In genomic region chr11:120523196-120523595, GRCh38 we compare ENCODE assay signal across 20 cellular contexts. TPM values are rescaled to one million over a fixed set of nuclear protein-coding genes. Genes with fewer than 3 reads are reported as not detected.
DNase-seq lines count a peak whose midpoint lies in the region; ATAC-seq, FAIRE-seq and TF ChIP-seq lines count a peak whose summit lies in the region.
"Had no signal": no experiment of that assay in that cellular context is flagged by ENCODE, and none has a peak within 500 bp of the region (broad histone marks: within the 10 kb centered on the region; RNA-seq: fewer than 3 reads in every experiment).

No MANE protein-coding gene starts in this region.

- CTCF ChIA-PET in HepG2 (lab: Yijun Ruan, JAX; ENCODE audit: low intra/inter-chr PET ratio, low total read pairs) = no interaction called here

- BruUV-seq in HepG2 (replicated peaks; lab: Mats Ljungman, UMichigan) = no TSS peak

- H3K36me3 Mint-ChIP-seq in GM23338 (ENCODE audit: low read depth) = no peaks in the 10 kb centered on the region
- H3K36me3 Mint-ChIP-seq in activated naive CD8-positive, alpha-beta T cell treated with anti-CD3 and anti-CD28 coated beads, Interleukin-2, amount 50 U/mL, for 24 hours (ENCODE audit: low read depth) = no peaks in the 10 kb centered on the region
- H3K36me3 Mint-ChIP-seq in stimulated activated naive B cell treated with anti-CD40 and anti-IgM and Interleukin-4, amounts not matched to agents 10 μg/mL and 1 μg/mL and 100 μg/mL, for 72 hours = no peaks in the 10 kb centered on the region
- H3K36me3 Mint-ChIP-seq: activated naive CD4-positive, alpha-beta T cell treated with anti-CD3 and anti-CD28 coated beads, Interleukin-2, amount 50 U/mL, for 72 hours; mesothelial cell of epicardium had no signal

- POLR2A ChIA-PET in HepG2 (lab: Yijun Ruan, JAX) = interaction anchor here (1.2 kb wide), 1 partner anchor 17 kb away, joined by 4 read pairs; no protein-coding TSS in a partner anchor

- H3K27ac ChIP-seq in BLaER1 treated with 17β-estradiol and CSF1 and Interleukin-3, amounts not matched to agents 10 nM and 100 nM = no peak overlapping the region
- H3K27ac ChIP-seq in GM23338 (ENCODE audit: low read depth) = no peak overlapping the region
- no peak overlapping the region for H3K27ac ChIP-seq in HepG2 (ENCODE audit: extremely low read length, insufficient read depth, low read length)
- H3K27ac ChIP-seq: breast epithelium, esophagus squamous epithelium, neutrophil, right atrium auricular region had no signal

- H3K79me2 ChIP-seq in GM23338 (replicated peaks; ENCODE audit: insufficient read depth) = no peaks in the 10 kb centered on the region
- H3K79me2 ChIP-seq in HepG2 (ENCODE audit: insufficient read depth, low read length) = no peaks in the 10 kb centered on the region

- H3K27me3 ChIP-seq in BLaER1 treated with 17β-estradiol and CSF1 and Interleukin-3, amounts not matched to agents 10 nM and 100 nM = no peaks in the 10 kb centered on the region
- H3K27me3 ChIP-seq in GM23338 (ENCODE audit: insufficient read depth) (no peaks in the 10 kb centered on the region), HepG2 (ENCODE audit: control insufficient read depth in 1 of 2, insufficient read depth in 2 of 2, low read length in 2 of 2) (peaks cover 3 to 43% of the 10 kb centered on the region in 2 experiments; a peak in 4 of 5 replicates)
- H3K27me3 ChIP-seq: breast epithelium, right atrium auricular region had no signal

- H4K20me1 ChIP-seq in BLaER1 treated with 17β-estradiol and CSF1 and Interleukin-3, amounts not matched to agents 10 nM and 100 nM = no peaks in the 10 kb centered on the region
- H4K20me1 ChIP-seq in GM23338 (replicated peaks; ENCODE audit: insufficient read depth) (no peaks in the 10 kb centered on the region), HepG2 (ENCODE audit: insufficient read depth, low read length) (no peaks in the 10 kb centered on the region)

- TF ChIP-seq EP300 in HepG2 (IDR thresholded peaks at IDR 0.05; ENCODE audit: low read depth in 2 of 2, low read length in 2 of 2) (no peak), HepG2 (CRISPR knock-in tag; IDR thresholded peaks at IDR 0.05; ENCODE audit: borderline replicate concordance) (no peak)

- H3K9me3 Mint-ChIP-seq in GM23338 = no peaks in the 10 kb centered on the region; the same call in 2 of the 3 replicates
- no peaks in the 10 kb centered on the region for H3K9me3 Mint-ChIP-seq in activated naive CD8-positive, alpha-beta T cell treated with anti-CD3 and anti-CD28 coated beads, Interleukin-2, amount 50 U/mL, for 24 hours
- H3K9me3 Mint-ChIP-seq in stimulated activated naive B cell treated with anti-CD40 and anti-IgM and Interleukin-4, amounts not matched to agents 10 μg/mL and 1 μg/mL and 100 μg/mL, for 72 hours = no peaks in the 10 kb centered on the region
- H3K9me3 Mint-ChIP-seq: activated naive CD4-positive, alpha-beta T cell treated with anti-CD3 and anti-CD28 coated beads, Interleukin-2, amount 50 U/mL, for 72 hours; mesothelial cell of epicardium had no signal

- DNase-seq in GM23338 (ENCODE audit: low spot score) (peak; percentile 49), NCI-H748 (lab: John Stamatoyannopoulos, UW; ENCODE audit: unreplicated experiment) (peak; percentile 56), HepG2 (ENCODE audit: low spot score) (no peak), inferior parietal cortex (ENCODE audit: extremely low spot score) (no peak), HPDE6-E6E7 (ENCODE audit: extremely low spot score) (no peak)
- DNase-seq in activated naive CD8-positive, alpha-beta T cell treated with anti-CD3 and anti-CD28 coated beads, Interleukin-2, amount 50 U/mL, for 24 hours = no peak
- no peak for DNase-seq in stimulated activated naive B cell treated with anti-CD40 and anti-IgM and Interleukin-4, amounts not matched to agents 10 μg/mL and 1 μg/mL and 100 μg/mL, for 72 hours
- DNase-seq: activated CD4-positive, alpha-beta T cell treated with anti-CD3 and anti-CD28 coated beads, Interleukin-2, amount 50 U/mL, for 4 hours; activated T-cell treated with anti-CD3 and anti-CD28 coated beads, Interleukin-2, amount 50 U/mL, for 1 hour; esophagus squamous epithelium; islet precursor cell; NCI-H446 treated with DMSO at 0.1 percent for 48 hours had no signal

- in situ Hi-C loops in HepG2 (cut with HindIII; ENCODE audit: extremely low pct_ligation_motif_present, low pct_unique_long_range_greater_than_20kb) = no loop called here

- no peak for TF ChIP-seq POLR2A in HepG2 (IDR thresholded peaks at IDR 0.05; ENCODE audit: insufficient read depth in 1 of 2, low read depth in 2 of 2, low read length in 2 of 2)

- H3K4me3 ChIP-seq in BLaER1 treated with 17β-estradiol and CSF1 and Interleukin-3, amounts not matched to agents 10 nM and 100 nM = no peak overlapping the region
- H3K4me3 ChIP-seq in GM23338 (no peak overlapping the region), HepG2 (replicated peaks in 1 of 3; ENCODE audit: insufficient read depth in 1 of 3, low read depth in 2 of 3, low read length in 3 of 3) (peak overlapping the region in 1 of 3 experiments; percentile 29; a peak in 1 of 6 replicates)
- H3K4me3 ChIP-seq: breast epithelium, esophagus squamous epithelium, right atrium auricular region had no signal

- ATAC-seq in GM23338 = peak; percentile 7
- peak; percentile 25 for ATAC-seq in HepG2
- no peak for ATAC-seq in activated naive CD8-positive, alpha-beta T cell treated with anti-CD3 and anti-CD28 coated beads, Interleukin-2, amount 50 U/mL, for 24 hours
- no peak for ATAC-seq in stimulated activated naive B cell treated with anti-CD40 and anti-IgM and Interleukin-4, amounts not matched to agents 10 μg/mL and 1 μg/mL and 100 μg/mL, for 72 hours (replicated peaks)
- ATAC-seq: activated naive CD4-positive, alpha-beta T cell treated with anti-CD3 and anti-CD28 coated beads, Interleukin-2, amount 50 U/mL, for 72 hours; Panc1 had no signal

- peak overlapping the region in 8 of 11 experiments; percentile 16 to 74 (median 52); a peak in 16 of 22 replicates for H3K4me2 ChIP-seq in BLaER1 treated with 17β-estradiol and CSF1 and Interleukin-3, amounts not matched to agents 10 nM and 100 nM
- H3K4me2 ChIP-seq in GM23338 = peak overlapping the region; percentile 55; the same call in 1 of the 2 replicates
- H3K4me2 ChIP-seq in HepG2 (ENCODE audit: low read depth, low read length) = peak overlapping the region; percentile 47

- no peaks in the 10 kb centered on the region for H3K9me3 ChIP-seq in BLaER1 treated with 17β-estradiol and CSF1 and Interleukin-3, amounts not matched to agents 10 nM and 100 nM (replicated peaks in 1 of 11)
- H3K9me3 ChIP-seq in HepG2 (ENCODE audit: low read length) = no peaks in the 10 kb centered on the region
- H3K9me3 ChIP-seq: breast epithelium, esophagus squamous epithelium, neutrophil, right atrium auricular region had no signal

- peaks cover 26% of the 10 kb centered on the region for H3K4me1 Mint-ChIP-seq in GM23338
- H3K4me1 Mint-ChIP-seq in activated naive CD8-positive, alpha-beta T cell treated with anti-CD3 and anti-CD28 coated beads, Interleukin-2, amount 50 U/mL, for 24 hours = no peaks in the 10 kb centered on the region
- H3K4me1 Mint-ChIP-seq in stimulated activated naive B cell treated with anti-CD40 and anti-IgM and Interleukin-4, amounts not matched to agents 10 μg/mL and 1 μg/mL and 100 μg/mL, for 72 hours = peaks cover 0 to 2% of the 10 kb centered on the region in 2 donors

- H3K27ac Mint-ChIP-seq in GM23338 = no peak overlapping the region
- no peak overlapping the region for H3K27ac Mint-ChIP-seq in activated naive CD8-positive, alpha-beta T cell treated with anti-CD3 and anti-CD28 coated beads, Interleukin-2, amount 50 U/mL, for 24 hours
- H3K27ac Mint-ChIP-seq in stimulated activated naive B cell treated with anti-CD40 and anti-IgM and Interleukin-4, amounts not matched to agents 10 μg/mL and 1 μg/mL and 100 μg/mL, for 72 hours = no peak overlapping the region
- H3K27ac Mint-ChIP-seq: activated naive CD4-positive, alpha-beta T cell treated with anti-CD3 and anti-CD28 coated beads, Interleukin-2, amount 50 U/mL, for 72 hours; mesothelial cell of epicardium had no signal

- H3F3A ChIP-seq in GM23338 (replicated peaks; ENCODE audit: low read depth) = 0 out of 2 replicates have a peak, but pooled peaks cover 7% of the 10 kb centered on the region

- peaks cover 0 to 29% (median 20%) of the 10 kb centered on the region in 10 experiments; a peak in 14 of 20 replicates for H3K4me1 ChIP-seq in BLaER1 treated with 17β-estradiol and CSF1 and Interleukin-3, amounts not matched to agents 10 nM and 100 nM
- H3K4me1 ChIP-seq in GM23338 (ENCODE audit: insufficient read depth) (peaks cover 20% of the 10 kb centered on the region), HepG2 (ENCODE audit: insufficient read depth, low read length) (peaks cover 17% of the 10 kb centered on the region)
- H3K4me1 ChIP-seq: breast epithelium had no signal

- H3K9me2 ChIP-seq in GM23338 (ENCODE audit: insufficient read depth) = no peaks in the 10 kb centered on the region

- H3K9ac ChIP-seq in BLaER1 treated with 17β-estradiol and CSF1 and Interleukin-3, amounts not matched to agents 10 nM and 100 nM = peak overlapping the region in 1 of 11 experiments; percentile 16; a peak in 2 of 22 replicates
- H3K9ac ChIP-seq in HepG2 (ENCODE audit: insufficient read depth, low read depth, low read length) = no peak overlapping the region

- no peak for FAIRE-seq in HepG2 (lab: Jason Lieb, UNC)
- FAIRE-seq: H54 had no signal

- no peaks in the 10 kb centered on the region for H3K36me3 ChIP-seq in BLaER1 treated with 17β-estradiol and CSF1 and Interleukin-3, amounts not matched to agents 10 nM and 100 nM
- no peaks in the 10 kb centered on the region for H3K36me3 ChIP-seq in GM23338 (ENCODE audit: insufficient read depth)
- no peaks in the 10 kb centered on the region for H3K36me3 ChIP-seq in HepG2 (replicated peaks in 1 of 2; ENCODE audit: control insufficient read depth in 1 of 2, insufficient read depth in 2 of 2, low read length in 2 of 2)
- H3K36me3 ChIP-seq: breast epithelium, esophagus squamous epithelium, neutrophil, right atrium auricular region had no signal

- no peak for TF ChIP-seq CTCF in GM23338 (conservative IDR thresholded peaks at IDR 0.05; ENCODE audit: low read depth in 2 of 2)
- TF ChIP-seq CTCF in HepG2 (CRISPR knock-in tag; IDR thresholded peaks at IDR 0.05) = no peak

- no peak overlapping the region; the same call in 2 of the 3 replicates for H3K4me3 Mint-ChIP-seq in GM23338
- H3K4me3 Mint-ChIP-seq in activated naive CD8-positive, alpha-beta T cell treated with anti-CD3 and anti-CD28 coated beads, Interleukin-2, amount 50 U/mL, for 24 hours = no peak overlapping the region
- H3K4me3 Mint-ChIP-seq in stimulated activated naive B cell treated with anti-CD40 and anti-IgM and Interleukin-4, amounts not matched to agents 10 μg/mL and 1 μg/mL and 100 μg/mL, for 72 hours = no peak overlapping the region
- H3K4me3 Mint-ChIP-seq: mesothelial cell of epicardium had no signal

- H2AFZ ChIP-seq in GM23338 = no peak overlapping the region
- H2AFZ ChIP-seq in HepG2 (ENCODE audit: low read length) = no peak overlapping the region

- peaks cover 16% of the 10 kb centered on the region for H3K27me3 Mint-ChIP-seq in GM23338 (ENCODE audit: insufficient read depth, low read depth, poor library complexity)
- peaks cover 21% of the 10 kb centered on the region for H3K27me3 Mint-ChIP-seq in activated naive CD8-positive, alpha-beta T cell treated with anti-CD3 and anti-CD28 coated beads, Interleukin-2, amount 50 U/mL, for 24 hours
- peaks cover 30 to 44% of the 10 kb centered on the region in 2 donors for H3K27me3 Mint-ChIP-seq in stimulated activated naive B cell treated with anti-CD40 and anti-IgM and Interleukin-4, amounts not matched to agents 10 μg/mL and 1 μg/mL and 100 μg/mL, for 72 hours

- no peak for TF ChIP-seq RAD21 in HepG2 (CRISPR knock-in tag; IDR thresholded peaks at IDR 0.05)

- intact Hi-C loops in HepG2 (cut with micrococcal nuclease; ENCODE audit: unreplicated experiment) = no loop called here

- WGBS in HepG2 (ENCODE audit: low lambda C conversion rate) = 0% methylated on average over 11 of the region's 12 CpGs

RNA-seq across cellular contexts. Expression of gene GRIK4, which starts 11.6 kb away (rescaled TPM):
- 1.4 and 2.2 TPM in 2 replicates for total RNA-seq in GM23338 (2014; rRNA removed; shearing (Covaris generic))
- 0.63 and 1.1 TPM in 2 replicates for polyA plus RNA-seq in GM23338 (2016; fragmentation: Nextera tagmentation; extraction: Ambion mirVana)
- total RNA-seq in HepG2 (2016; rRNA removed; fragmentation: Illumina TruSeq; extraction: Trizol) = 0.04 TPM in 1 of 2 replicates, not detected in the other
- total RNA-seq in HepG2 (2016; cell fraction: cytosol; rRNA removed; fragmentation: Illumina TruSeq; extraction: Trizol; ENCODE audit: low read depth) = not detected in 2 replicates
- not detected in 2 replicates for total RNA-seq in HepG2 (2016; cell fraction: insoluble cytoplasmic fraction; rRNA removed; fragmentation: Illumina TruSeq; extraction: Trizol)
- total RNA-seq in HepG2 (2016; cell fraction: membrane; rRNA removed; fragmentation: Illumina TruSeq; extraction: Trizol) = 0.19 and 0.24 TPM in 2 replicates
- total RNA-seq in HepG2 (2016; cell fraction: nucleus; rRNA removed; fragmentation: Illumina TruSeq; extraction: Trizol) = 0.12 TPM in 1 of 2 replicates, not detected in the other
- polyA plus RNA-seq in HepG2 (2011; rRNA removed) = 0.01 and 0.07 TPM in 2 replicates
- 0.03 TPM in 1 of 2 replicates, not detected in the other for polyA plus RNA-seq in HepG2 (2011; cell fraction: cytosol; rRNA removed)
- 0.09 TPM in 1 of 2 replicates, not detected in the other for polyA plus RNA-seq in HepG2 (2011; cell fraction: nucleus; rRNA removed)
- 0.04 and 0.05 TPM in 2 replicates for polyA plus RNA-seq in HepG2 (2012)
- polyA plus RNA-seq in HepG2 (2016; cell fraction: cytosol; fragmentation: Illumina TruSeq; extraction: Trizol; ENCODE audit: low read depth) = 0.02 TPM in 1 of 2 replicates, not detected in the other
- polyA plus RNA-seq in HepG2 (2016; cell fraction: insoluble cytoplasmic fraction; fragmentation: Illumina TruSeq; extraction: Trizol; ENCODE audit: low read depth) = not detected in 2 replicates
- polyA plus RNA-seq in HepG2 (2016; cell fraction: membrane; fragmentation: Illumina TruSeq; extraction: Trizol; ENCODE audit: low read depth) = 0.10 TPM in 1 of 2 replicates, not detected in the other
- not detected in 2 replicates for polyA plus RNA-seq in HepG2 (2016; cell fraction: nucleus; fragmentation: Illumina TruSeq; extraction: Trizol; ENCODE audit: insufficient read depth, low read depth)
- polyA minus RNA-seq in HepG2 (2011; rRNA and poly(A)+ RNA removed; ENCODE audit: low replicate concordance) = 0.64 TPM in 1 of 2 replicates, not detected in the other
- not detected in 2 replicates for polyA minus RNA-seq in HepG2 (2011; cell fraction: cytosol; rRNA and poly(A)+ RNA removed)
- not detected in 2 replicates for polyA minus RNA-seq in HepG2 (2011; cell fraction: nucleus; rRNA and poly(A)+ RNA removed)
- total RNA-seq: activated naive CD4-positive, alpha-beta T cell treated with anti-CD3 and anti-CD28 coated beads, Interleukin-2, amount 50 U/mL, for 72 hours had no signal

Comparison
In these comparisons a context has a peak if more than half of its experiments do, and no peak if none do; other contexts are left out.
1. ATAC-seq: peak in GM23338 (single experiment) and HepG2 (single experiment); none in activated naive CD8-positive, alpha-beta T cell treated with anti-CD3 and anti-CD28 coated beads, Interleukin-2, amount 50 U/mL, for 24 hours (single experiment) and stimulated activated naive B cell treated with anti-CD40 and anti-IgM and Interleukin-4, amounts not matched to agents 10 μg/mL and 1 μg/mL and 100 μg/mL, for 72 hours (0 of 2).
2. DNase-seq: peak in GM23338 (single experiment) and NCI-H748 (single experiment); none in HepG2 (single experiment), activated naive CD8-positive, alpha-beta T cell treated with anti-CD3 and anti-CD28 coated beads, Interleukin-2, amount 50 U/mL, for 24 hours (single experiment), inferior parietal cortex (single experiment), stimulated activated naive B cell treated with anti-CD40 and anti-IgM and Interleukin-4, amounts not matched to agents 10 μg/mL and 1 μg/mL and 100 μg/mL, for 72 hours (single experiment) and HPDE6-E6E7 (single experiment).
3. Peak in every context shown above with its lines, with median percentiles within 50 percentile points of each other: H3K4me2 ChIP-seq.